12 cellular contexts compared by ENCODE assay signal in the genomic region with DNA sequence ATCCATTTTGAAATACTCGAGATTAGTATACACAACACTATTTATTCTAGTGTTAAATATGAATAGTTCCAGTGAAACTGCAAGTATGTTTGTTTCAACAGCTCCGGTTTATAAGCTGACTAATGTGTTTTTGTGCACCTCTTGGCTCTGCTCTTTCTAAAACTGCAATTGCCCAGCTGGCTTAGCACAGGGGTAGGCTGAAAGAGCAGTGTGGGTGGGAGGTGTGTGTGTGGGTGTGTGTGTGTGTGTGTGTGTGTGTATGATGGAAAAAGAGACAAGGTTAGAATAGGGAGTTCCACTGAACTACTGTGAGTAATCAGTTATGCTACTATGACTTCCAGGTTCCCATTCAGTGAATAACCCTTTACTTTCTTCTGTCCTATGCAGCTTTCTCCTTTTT. TPM values are rescaled to one million over a fixed set of nuclear protein-coding genes. Genes with fewer than 3 reads are reported as not detected.
DNase-seq lines count a peak whose midpoint lies in the region; ATAC-seq, FAIRE-seq and TF ChIP-seq lines count a peak whose summit lies in the region.
"Had no signal": no experiment of that assay in that cellular context is flagged by ENCODE, and none has a peak within 500 bp of the region (broad histone marks: within the 10 kb centered on the region; RNA-seq: fewer than 3 reads in every experiment).

No MANE protein-coding gene starts in this region.

- DNase-seq in HT1080 (ENCODE audit: low read depth): peak; percentile 42
- peak; percentile 66 for DNase-seq in mammary epithelial cell
- DNase-seq in stimulated activated CD4-positive, alpha-beta T cell treated with anti-CD3 and anti-CD28 coated beads, TNF-alpha, amount 100 ng/mL, for 4 hours (ENCODE audit: low read depth in 3 of 3): peak; percentile 26 to 40 (median 27)
- no peak for DNase-seq in GM19239 (ENCODE audit: insufficient read length, low spot score)
- DNase-seq in GM19240 (ENCODE audit: insufficient read length, low spot score): no peak
- no peak for DNase-seq in DMS79 treated with DMSO at 0.1 percent for 48 hours (lab: John Stamatoyannopoulos, UW)
- DNase-seq: Karpas-422, upper lobe of right lung had no signal

- no peak for TF ChIP-seq CTCF in mammary epithelial cell (conservative IDR thresholded peaks at IDR 0.05 in 1 of 2, IDR thresholded peaks at IDR 0.05 in 1 of 2; ENCODE audit: extremely low read depth in 1 of 2, insufficient read depth in 1 of 2, low read depth in 1 of 2, low read length in 2 of 2)

- no peak overlapping the region for H3K9ac ChIP-seq in mammary epithelial cell (ENCODE audit: insufficient read depth, low read length)
- H3K9ac ChIP-seq: parathyroid adenoma had no signal

- H2AFZ ChIP-seq in mammary epithelial cell (ENCODE audit: low read depth, low read length): no peak overlapping the region
- H2AFZ ChIP-seq: parathyroid adenoma had no signal

- no peak for FAIRE-seq in GM19239 (lab: Jason Lieb, UNC)
- FAIRE-seq: keratinocyte had no signal

- no peaks in the 10 kb centered on the region for H3K4me1 ChIP-seq in mammary epithelial cell (ENCODE audit: insufficient read depth, low read length)
- H3K4me1 ChIP-seq: HAP-1, parathyroid adenoma, upper lobe of right lung had no signal

- intact Hi-C loops in mammary epithelial cell (cut with micrococcal nuclease): no loop called here

- CTCF ChIA-PET in mammary epithelial cell (lab: Charles Lee; ENCODE audit: low non-redundant PET): no interaction called here

- no peak overlapping the region for H3K4me2 ChIP-seq in mammary epithelial cell (ENCODE audit: insufficient read depth, low read depth, low read length)

- no peaks in the 10 kb centered on the region for H4K20me1 ChIP-seq in mammary epithelial cell (ENCODE audit: insufficient read depth, low read length)

- 75% methylated on average over 2 of the region's 2 CpGs for WGBS in mammary epithelial cell (ENCODE audit: low coverage, missing lambda C conversion rate)

- no peak overlapping the region for H3K4me3 ChIP-seq in mammary epithelial cell (replicated peaks in 1 of 3; ENCODE audit: insufficient read depth in 1 of 3, low read depth in 2 of 3, low read length in 3 of 3)
- H3K4me3 ChIP-seq: HAP-1, upper lobe of right lung had no signal

- no TSS peak for BruUV-seq in mammary epithelial cell (replicated peaks; lab: Mats Ljungman, UMichigan)

- peak; percentile 46 for ATAC-seq in GM21515 (IDR thresholded peaks at IDR 0.05; ENCODE audit: unreplicated experiment)
- ATAC-seq: upper lobe of right lung had no signal

- no peak overlapping the region for H3K27ac ChIP-seq in mammary epithelial cell (ENCODE audit: insufficient read depth, low read depth, low read length)
- H3K27ac ChIP-seq: parathyroid adenoma, upper lobe of right lung had no signal

- dilution Hi-C loops in mammary epithelial cell (cut with HindIII; ENCODE audit: low sequenced_read_pairs): no loop called here

- H3K27me3 ChIP-seq in mammary epithelial cell (ENCODE audit: insufficient read depth, low read length): no peaks in the 10 kb centered on the region
- H3K27me3 ChIP-seq: upper lobe of right lung had no signal

- in situ Hi-C loops in mammary epithelial cell (cut with MboI; ENCODE audit: low sequenced_read_pairs in 2 of 2): no loop called here

- no peaks in the 10 kb centered on the region for H3K9me3 ChIP-seq in mammary epithelial cell (replicated peaks; ENCODE audit: insufficient read depth, low read length)
- H3K9me3 ChIP-seq: HAP-1, upper lobe of right lung had no signal

- H3K36me3 ChIP-seq in mammary epithelial cell (ENCODE audit: insufficient read depth, low read length): no peaks in the 10 kb centered on the region
- H3K36me3 ChIP-seq: HAP-1, upper lobe of right lung had no signal

- H3K79me2 ChIP-seq in mammary epithelial cell (ENCODE audit: insufficient read depth, low read length): no peaks in the 10 kb centered on the region
- H3K79me2 ChIP-seq: parathyroid adenoma had no signal

RNA-seq across cellular contexts. Expression of gene DDHD1, which starts 37.8 kb away (rescaled TPM):
- 7.3 and 8.3 TPM in 2 replicates for total RNA-seq in HT1080 (2014; rRNA removed; shearing (Covaris generic))
- polyA plus RNA-seq in HT1080 (2015; cell fraction: cytosol; rRNA removed): 5.4 and 7.1 TPM in 2 replicates
- 17.1 and 18.7 TPM in 2 replicates for polyA plus RNA-seq in HT1080 (2015; cell fraction: nucleus; rRNA removed)
- total RNA-seq in mammary epithelial cell: 10 to 100 TPM; 18.0 to 27.3 TPM
- polyA plus RNA-seq in mammary epithelial cell: 4.3 TPM
- polyA minus RNA-seq in mammary epithelial cell: 6.6 TPM

Comparison
In these comparisons a context has a peak if more than half of its experiments do, and no peak if none do; other contexts are left out.
1. DNase-seq: peak in HT1080 (single experiment), mammary epithelial cell (single experiment) and stimulated activated CD4-positive, alpha-beta T cell treated with anti-CD3 and anti-CD28 coated beads, TNF-alpha, amount 100 ng/mL, for 4 hours (3 of 3); none in GM19239 (single experiment), GM19240 (single experiment) and DMS79 treated with DMSO at 0.1 percent for 48 hours (single experiment).